8 cellular contexts compared by ENCODE assay signal in genomic region chr9:138022121-138022741, GRCh38.
DNase-seq lines count a peak whose midpoint lies in the region; ATAC-seq and TF ChIP-seq lines count a peak whose summit lies in the region.

No MANE protein-coding gene starts in this region.

- TF ChIP-seq CTCF in esophagus squamous epithelium (IDR thresholded peaks at IDR 0.05), result peak in 3 of 6 experiments; percentile 18 to 62 (median 26)

- TF ChIP-seq POLR2A in esophagus squamous epithelium (IDR thresholded peaks at IDR 0.05), result no peak

- intact Hi-C loops in esophagus squamous epithelium (cut with DNase I), result no loop called here

- H3K4me1 ChIP-seq in esophagus squamous epithelium, result peaks cover 0 to 18% (median 13%) of the 10 kb centered on the region in 3 donors

- ATAC-seq in naive B cell (ENCODE audit: low read depth in 2 of 2) (peak in 1 of 2 donors; percentile 21), HG02970 (IDR thresholded peaks at IDR 0.05; ENCODE audit: low FRiP score, unreplicated experiment) (no peak)

- peaks cover 23 to 53% (median 39%) of the 10 kb centered on the region in 3 donors for H3K27me3 Mint-ChIP-seq in naive B cell

- peak overlapping the region in 5 of 8 donors; percentile 16 to 59 (median 34) for H3K4me3 Mint-ChIP-seq in naive B cell

- H3K9me3 ChIP-seq in esophagus squamous epithelium, result no peaks in the 10 kb centered on the region
- H3K9me3 ChIP-seq in MG63, result no peaks in the 10 kb centered on the region

- H3K4me1 Mint-ChIP-seq in naive B cell, result peaks cover 0 to 8% (median 0%) of the 10 kb centered on the region in 3 donors

- no peaks in the 10 kb centered on the region for H3K9me3 Mint-ChIP-seq in naive B cell

- no peak overlapping the region for H3K27ac ChIP-seq in esophagus squamous epithelium

- peaks cover 0 to 66% (median 12%) of the 10 kb centered on the region in 4 donors for H3K27me3 ChIP-seq in esophagus squamous epithelium
- peaks cover 13% of the 10 kb centered on the region for H3K27me3 ChIP-seq in MG63

- H3K4me3 ChIP-seq in esophagus squamous epithelium (no peak overlapping the region), MG63 (no peak overlapping the region)

- no peaks in the 10 kb centered on the region for H3K36me3 Mint-ChIP-seq in naive B cell

- H3K36me3 ChIP-seq in esophagus squamous epithelium, result no peaks in the 10 kb centered on the region
- H3K36me3 ChIP-seq in MG63, result no peaks in the 10 kb centered on the region

- no peak overlapping the region for H3K27ac Mint-ChIP-seq in naive B cell

- DNase-seq in ELF-1 (ENCODE audit: low read depth, low spot score) (peak; percentile 83), NCI-H1092 (lab: John Stamatoyannopoulos, UW) (peak; percentile 78), astrocyte of the hippocampus (ENCODE audit: low read depth, low spot score) (peak; percentile 31), naive B cell (no peak), esophagus squamous epithelium (lab: John Stamatoyannopoulos, UW) (no peak), MG63 (no peak), NK-92 (lab: John Stamatoyannopoulos, UW; ENCODE audit: unreplicated experiment) (no peak)

- 11 to 12% methylated on average over 5 to 11 of the region's 17 CpGs for WGBS in esophagus squamous epithelium, 2 donors

Comparison
In these comparisons a context has a peak if more than half of its experiments do, and no peak if none do; other contexts are left out.
1. DNase-seq: peak in ELF-1 (single experiment), NCI-H1092 (single experiment) and astrocyte of the hippocampus (single experiment); none in naive B cell (single experiment), esophagus squamous epithelium (single experiment), MG63 (single experiment) and NK-92 (single experiment).